In genomic region chr3:183284570-183284969, GRCh38 we compare ENCODE assay signal across 2 cellular contexts.
TF ChIP-seq lines count a peak whose summit lies in the region.

No MANE protein-coding gene starts in this region.

TF ChIP-seq in HEK293, 187 proteins besides CTCF, POLR2A, EP300 and RAD21:
- TF ChIP-seq ZBTB20 (tag by site-specific recombination; IDR thresholded peaks at IDR 0.05), result peak; percentile 56
- TF ChIP-seq, protein P1, sequence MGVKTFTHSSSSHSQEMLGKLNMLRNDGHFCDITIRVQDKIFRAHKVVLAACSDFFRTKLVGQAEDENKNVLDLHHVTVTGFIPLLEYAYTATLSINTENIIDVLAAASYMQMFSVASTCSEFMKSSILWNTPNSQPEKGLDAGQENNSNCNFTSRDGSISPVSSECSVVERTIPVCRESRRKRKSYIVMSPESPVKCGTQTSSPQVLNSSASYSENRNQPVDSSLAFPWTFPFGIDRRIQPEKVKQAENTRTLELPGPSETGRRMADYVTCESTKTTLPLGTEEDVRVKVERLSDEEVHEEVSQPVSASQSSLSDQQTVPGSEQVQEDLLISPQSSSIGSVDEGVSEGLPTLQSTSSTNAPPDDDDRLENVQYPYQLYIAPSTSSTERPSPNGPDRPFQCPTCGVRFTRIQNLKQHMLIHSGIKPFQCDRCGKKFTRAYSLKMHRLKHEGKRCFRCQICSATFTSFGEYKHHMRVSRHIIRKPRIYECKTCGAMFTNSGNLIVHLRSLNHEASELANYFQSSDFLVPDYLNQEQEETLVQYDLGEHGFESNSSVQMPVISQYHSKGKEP (tag by site-specific recombination; IDR thresholded peaks at IDR 0.05), result no peak

TF ChIP-seq in K562, 482 proteins besides CTCF, POLR2A, EP300 and RAD21:
- TF ChIP-seq CBFA2T3 (IDR thresholded peaks at IDR 0.05), result peak; percentile 64
- no peak for TF ChIP-seq ZNF232 (CRISPR knock-in tag; IDR thresholded peaks at IDR 0.05)
TF ChIP-seq in K562: peak in this region for 1.
